In genomic region chr6:24057030-24057429, GRCh38 we compare ENCODE assay signal across 29 cellular contexts.
"Had no signal": no experiment of that assay in that cellular context is flagged by ENCODE, and none has a peak within 500 bp of the region (broad histone marks: within the 10 kb centered on the region; RNA-seq: fewer than 3 reads in every experiment).

No MANE protein-coding gene starts in this region.

- H3K4me3 ChIP-seq: stomach, suprapubic skin, testis, thoracic aorta, thyroid gland, tibial artery, tibial nerve, transverse colon, upper lobe of left lung, upper lobe of right lung, uterus, vagina had no signal

- H3K27me3 ChIP-seq: stomach, suprapubic skin, testis, thyroid gland, tibial artery, tibial nerve, transverse colon, upper lobe of left lung, upper lobe of right lung, uterus, vagina had no signal

- H3K4me1 ChIP-seq: stomach, suprapubic skin, testis, thyroid gland, tibial artery, transverse colon, upper lobe of left lung, upper lobe of right lung, uterus, vagina had no signal

- H3K27ac Mint-ChIP-seq: stimulated activated effector memory CD8-positive, alpha-beta T cell treated with anti-CD3 and anti-CD28 coated beads, Interleukin-12 subunit alpha, Interleukin-12 subunit beta, amount 100 ng/mL, for 72 hours; stimulated activated memory B cell treated with anti-CD40 and anti-IgM and Interleukin-4, amounts not matched to agents 10 μg/mL and 1 μg/mL and 100 μg/mL, for 72 hours; stimulated activated naive B cell treated with anti-CD40 and anti-IgM and Interleukin-4, amounts not matched to agents 10 μg/mL and 1 μg/mL and 100 μg/mL, for 72 hours; stimulated activated naive CD8-positive, alpha-beta T cell treated with anti-CD3 and anti-CD28 coated beads, Interleukin-15, amount 100 ng/mL, for 72 hours; stimulated activated naive CD8-positive, alpha-beta T cell treated with anti-CD3 and anti-CD28 coated beads, Interleukin-15, Interleukin-2, amounts not matched to agents 100 ng/mL and 50 ng/mL, for 24 hours; type B pancreatic cell had no signal

- H3K27ac ChIP-seq: stomach, suprapubic skin, testis, thoracic aorta, thyroid gland, tibial artery, tibial nerve, transverse colon, upper lobe of left lung, upper lobe of right lung, uterus, vagina had no signal

- H3K9me3 Mint-ChIP-seq: stimulated activated memory B cell treated with anti-CD40 and anti-IgM and Interleukin-4, amounts not matched to agents 10 μg/mL and 1 μg/mL and 100 μg/mL, for 72 hours; stimulated activated naive CD8-positive, alpha-beta T cell treated with anti-CD3 and anti-CD28 coated beads, Interleukin-15, amount 100 ng/mL, for 72 hours; stimulated activated naive CD8-positive, alpha-beta T cell treated with anti-CD3 and anti-CD28 coated beads, Interleukin-15, Interleukin-2, amounts not matched to agents 100 ng/mL and 50 ng/mL, for 24 hours had no signal

- H3K36me3 Mint-ChIP-seq: stimulated activated effector memory CD8-positive, alpha-beta T cell treated with anti-CD3 and anti-CD28 coated beads, Interleukin-12 subunit alpha, Interleukin-12 subunit beta, amount 100 ng/mL, for 72 hours; stimulated activated memory B cell treated with anti-CD40 and anti-IgM and Interleukin-4, amounts not matched to agents 10 μg/mL and 1 μg/mL and 100 μg/mL, for 72 hours; stimulated activated naive B cell treated with anti-CD40 and anti-IgM and Interleukin-4, amounts not matched to agents 10 μg/mL and 1 μg/mL and 100 μg/mL, for 72 hours; type B pancreatic cell had no signal

- H3K9me3 ChIP-seq: stomach, suprapubic skin, testis, thoracic aorta, thyroid gland, tibial artery, tibial nerve, transverse colon, upper lobe of left lung, upper lobe of right lung, uterus, vagina had no signal

- DNase-seq: stimulated activated CD4-positive, alpha-beta T cell treated with anti-CD3 and anti-CD28 coated beads, Interleukin-2, amount 100 ng/mL, for 48 hours; stimulated activated CD4-positive, alpha-beta T cell treated with anti-CD3 and anti-CD28 coated beads, Interleukin-4, amount 100 ng/mL, for 1 hour; stimulated activated CD4-positive, alpha-beta T cell treated with anti-CD3 and anti-CD28 coated beads, Interleukin-4, amount 100 ng/mL, for 24 hours; stimulated activated CD4-positive, alpha-beta T cell treated with anti-CD3 and anti-CD28 coated beads, Interleukin-4, amount 100 ng/mL, for 4 hours; stimulated activated CD8-positive, alpha-beta memory T cell treated with anti-CD3 and anti-CD28 coated beads, Interleukin-4, amount 100 ng/mL, for 48 hours; stimulated activated naive B cell treated with anti-CD40 and anti-IgM and Interleukin-4, amounts not matched to agents 10 μg/mL and 1 μg/mL and 100 μg/mL, for 72 hours; stimulated activated naive CD4-positive, alpha-beta T cell; stimulated activated naive CD4-positive, alpha-beta T cell treated with Interleukin-2 at 50 U/mL for 16 hours; stimulated activated naive CD8-positive, alpha-beta T cell treated with anti-CD3 and anti-CD28 coated beads, Interleukin-15, amount 100 ng/mL, for 72 hours; stimulated activated naive CD8-positive, alpha-beta T cell treated with anti-CD3 and anti-CD28 coated beads, Interleukin-15, Interleukin-2, amounts not matched to agents 100 U/mL and 50 U/mL, for 24 hours; stomach; substantia nigra; testis; thyroid gland; tibial artery; transverse colon; trophoblast cell; upper lobe of left lung; upper lobe of right lung; uterus had no signal

- H3K36me3 ChIP-seq: stomach, suprapubic skin, thoracic aorta, thyroid gland, tibial artery, tibial nerve, transverse colon, upper lobe of left lung, upper lobe of right lung, uterus, vagina had no signal

- FAIRE-seq: urothelium cell line had no signal

- ATAC-seq: stimulated activated effector memory CD8-positive, alpha-beta T cell treated with anti-CD3 and anti-CD28 coated beads, Interleukin-12 subunit alpha, Interleukin-12 subunit beta, amount 100 ng/mL, for 72 hours; stimulated activated memory B cell treated with anti-CD40 and anti-IgM and Interleukin-4, amounts not matched to agents 10 μg/mL and 1 μg/mL and 100 μg/mL, for 72 hours; stimulated activated naive B cell treated with anti-CD40 and anti-IgM and Interleukin-4, amounts not matched to agents 10 μg/mL and 1 μg/mL and 100 μg/mL, for 72 hours; stimulated activated naive CD8-positive, alpha-beta T cell treated with anti-CD3 and anti-CD28 coated beads, Interleukin-15, amount 100 ng/mL, for 72 hours; stimulated activated naive CD8-positive, alpha-beta T cell treated with anti-CD3 and anti-CD28 coated beads, Interleukin-15, Interleukin-2, amounts not matched to agents 100 U/mL and 50 U/mL, for 24 hours; upper lobe of right lung had no signal
